ENCODE assay signal across 8 cellular contexts in genomic region chr6:31498748-31499147, GRCh38. TPM values are rescaled to one million over a fixed set of nuclear protein-coding genes. Genes with fewer than 3 reads are reported as not detected.
A peak's percentile ranks its signal among the peaks of the same experiment; 100 is the strongest.
DNase-seq lines count a peak whose midpoint lies in the region; ATAC-seq and TF ChIP-seq lines count a peak whose summit lies in the region.

No MANE protein-coding gene starts in this region.

- no peaks in the 10 kb centered on the region for H3K27me3 Mint-ChIP-seq in CD4-positive, alpha-beta memory T cell
- H3K27me3 Mint-ChIP-seq in natural killer cell (ENCODE audit: low read depth in 2 of 2), result no peaks in the 10 kb centered on the region

- peaks cover 0 to 13% of the 10 kb centered on the region in 2 donors for H3K36me3 Mint-ChIP-seq in CD4-positive, alpha-beta memory T cell
- no peaks in the 10 kb centered on the region for H3K36me3 Mint-ChIP-seq in natural killer cell

- POLR2A ChIA-PET in CD4-positive, alpha-beta memory T cell (lab: Charles Lee; ENCODE audit: partially characterized antibody), result interaction anchor here (0.6 to 7.8 kb wide), 3 partner anchors 42 to 479 kb away, joined by 6 to 152 read pairs (median 43); partner anchors contain the start of genes DDX39B and TNF

- CTCF ChIA-PET in CD4-positive, alpha-beta memory T cell (lab: Charles Lee; ENCODE audit: partially characterized antibody), result interaction anchor here (0.6 to 2.1 kb wide), 3 partner anchors 15 to 52 kb away, joined by 3 to 6 read pairs (median 3); partner anchors contain the start of gene DDX39B

- H3K4me3 ChIP-seq in CD4-positive, alpha-beta memory T cell (ENCODE audit: low read length in 2 of 2), result no peak overlapping the region
- H3K4me3 ChIP-seq in HUES64 (ENCODE audit: low read length) (peak overlapping the region; percentile 72), colonic mucosa (peak overlapping the region; percentile 68)

- no peak for DNase-seq in CD4-positive, alpha-beta memory T cell
- DNase-seq in colonic mucosa (no peak), natural killer cell (no peak), NCI-H345 (lab: John Stamatoyannopoulos, UW) (no peak), COLO829 (ENCODE audit: low spot score) (no peak), foreskin melanocyte (no peak)

- TF ChIP-seq CTCF in colonic mucosa (IDR thresholded peaks at IDR 0.05) (no peak), natural killer cell (IDR thresholded peaks at IDR 0.05) (no peak)

- ATAC-seq in natural killer cell (no peak), GM21529 (IDR thresholded peaks at IDR 0.05; ENCODE audit: unreplicated experiment) (no peak)

- H3K36me3 ChIP-seq in CD4-positive, alpha-beta memory T cell (ENCODE audit: insufficient read depth, low read length), result no peaks in the 10 kb centered on the region
- H3K36me3 ChIP-seq in HUES64 (ENCODE audit: insufficient read depth, low read length), result no peaks in the 10 kb centered on the region
- H3K36me3 ChIP-seq in colonic mucosa, result no peaks in the 10 kb centered on the region

- 2% methylated on average over 21 of the region's 21 CpGs for WGBS in HUES64

- H3K9me3 ChIP-seq in CD4-positive, alpha-beta memory T cell (ENCODE audit: control insufficient read depth in 1 of 2, low read length in 2 of 2), result no peaks in the 10 kb centered on the region
- H3K9me3 ChIP-seq in HUES64 (ENCODE audit: insufficient read depth, low read depth, low read length) (no peaks in the 10 kb centered on the region), colonic mucosa (no peaks in the 10 kb centered on the region)

- peaks cover 49 to 88% (median 63%) of the 10 kb centered on the region in 4 donors for H3K4me1 Mint-ChIP-seq in CD4-positive, alpha-beta memory T cell
- peaks cover 64 to 86% of the 10 kb centered on the region in 2 donors for H3K4me1 Mint-ChIP-seq in natural killer cell

- H3K9ac ChIP-seq in HUES64 (ENCODE audit: low read depth, low read length), result no peak overlapping the region
- H3K9ac ChIP-seq in colonic mucosa (ENCODE audit: low read depth in 2 of 2, low read length in 2 of 2), result peak overlapping the region in 1 of 2 donors; percentile 24

- intact Hi-C loops in CD4-positive, alpha-beta memory T cell (cut with micrococcal nuclease), result no loop called here
- intact Hi-C loops in colonic mucosa (cut with DNase I) (loop anchor here (10.0 kb wide), 1 partner anchor 46 kb away; the partner anchor contains the start of genes ATP6V1G2, DDX39B and NFKBIL1), natural killer cell (cut with micrococcal nuclease) (no loop called here)

- H3K27ac ChIP-seq in CD4-positive, alpha-beta memory T cell (ENCODE audit: low read depth, low read length), result peak overlapping the region; percentile 78
- no peak overlapping the region for H3K27ac ChIP-seq in HUES64 (ENCODE audit: low read depth, low read length)
- H3K27ac ChIP-seq in colonic mucosa, result no peak overlapping the region

- peaks cover 0 to 2% (median 0%) of the 10 kb centered on the region in 8 donors for H3K9me3 Mint-ChIP-seq in CD4-positive, alpha-beta memory T cell
- H3K9me3 Mint-ChIP-seq in natural killer cell, result no peaks in the 10 kb centered on the region

- no peaks in the 10 kb centered on the region for H3K27me3 ChIP-seq in CD4-positive, alpha-beta memory T cell (ENCODE audit: insufficient read depth, low read length)
- H3K27me3 ChIP-seq in HUES64 (ENCODE audit: insufficient read depth, low read length), result peaks cover 55% of the 10 kb centered on the region
- H3K27me3 ChIP-seq in colonic mucosa, result no peaks in the 10 kb centered on the region

- H3K4me3 Mint-ChIP-seq in CD4-positive, alpha-beta memory T cell, result peak overlapping the region; percentile 85 to 93 (median 89)
- H3K4me3 Mint-ChIP-seq in natural killer cell, result peak overlapping the region; percentile 96

- H3K4me1 ChIP-seq in CD4-positive, alpha-beta memory T cell (ENCODE audit: insufficient read depth, low read length), result peaks cover 50% of the 10 kb centered on the region
- H3K4me1 ChIP-seq in HUES64 (ENCODE audit: insufficient read depth, low read length) (0 out of 2 replicates have a peak, but pooled peaks cover 13% of the 10 kb centered on the region), colonic mucosa (no peaks in the 10 kb centered on the region)

- H3K27ac Mint-ChIP-seq in CD4-positive, alpha-beta memory T cell, result peak overlapping the region in 6 of 7 donors; percentile 47 to 92 (median 78)
- H3K27ac Mint-ChIP-seq in natural killer cell, result peak overlapping the region; percentile 80 to 91

RNA-seq across cellular contexts. Expression of gene MICB, which starts 0.8 kb away (rescaled TPM):
- 10 to 100 TPM; 21.4 to 26.3 TPM for total RNA-seq in CD4-positive, alpha-beta memory T cell
- 10 to 100 TPM in 1 of 2 donors, 1 to 10 TPM in 1; 8.0 to 11.5 TPM for polyA plus RNA-seq in CD4-positive, alpha-beta memory T cell
- polyA plus RNA-seq in HUES64 (2013, experiment 1 of 2), result 6.3 TPM
- polyA plus RNA-seq in HUES64 (2013, experiment 2 of 2), result 8.1 TPM
- total RNA-seq in colonic mucosa (1 to 10 TPM; 5.6 to 6.7 TPM), natural killer cell (10 to 100 TPM; 33.5 to 39.0 (median 37.6) TPM)

RNA-seq across cellular contexts. Expression of gene MCCD1, which starts 30.0 kb away (rescaled TPM):
- total RNA-seq in CD4-positive, alpha-beta memory T cell, result not detected
- not detected for polyA plus RNA-seq in CD4-positive, alpha-beta memory T cell
- polyA plus RNA-seq in HUES64 (2013, experiment 1 of 2), result not detected
- polyA plus RNA-seq in HUES64 (2013, experiment 2 of 2), result not detected
- total RNA-seq in colonic mucosa (not detected), natural killer cell (not detected)

RNA-seq across cellular contexts. Expression of gene DDX39B, which starts 43.1 kb away (rescaled TPM):
- total RNA-seq in CD4-positive, alpha-beta memory T cell, result 100 to 1,000 TPM; 729 to 737 TPM
- polyA plus RNA-seq in CD4-positive, alpha-beta memory T cell, result 10 to 100 TPM; 65.6 to 94.3 TPM
- 705 TPM for polyA plus RNA-seq in HUES64 (2013, experiment 1 of 2)
- 618 TPM for polyA plus RNA-seq in HUES64 (2013, experiment 2 of 2)
- total RNA-seq in colonic mucosa, result 100 to 1,000 TPM; 213 to 422 TPM
- total RNA-seq in natural killer cell, result 100 to 1,000 TPM; 506 to 571 (median 534) TPM

RNA-seq across cellular contexts. Expression of gene ATP6V1G2, which starts 47.7 kb away (rescaled TPM):
- total RNA-seq in CD4-positive, alpha-beta memory T cell, result 1 to 10 TPM; 6.0 to 7.2 TPM
- under 1 TPM; 0.84 to 1.00 TPM for polyA plus RNA-seq in CD4-positive, alpha-beta memory T cell
- polyA plus RNA-seq in HUES64 (2013, experiment 1 of 2), result 1.8 TPM
- 3.1 TPM for polyA plus RNA-seq in HUES64 (2013, experiment 2 of 2)
- under 1 TPM; 0.57 to 0.85 TPM for total RNA-seq in colonic mucosa
- 1 to 10 TPM; 1.0 to 2.5 (median 2.1) TPM for total RNA-seq in natural killer cell

RNA-seq across cellular contexts. Expression of gene NFKBIL1, which starts 48.7 kb away (rescaled TPM):
- total RNA-seq in CD4-positive, alpha-beta memory T cell, result 10 to 100 TPM in 1 of 2 experiments, 1 to 10 TPM in 1; 9.8 to 13.3 TPM
- 1 to 10 TPM; 5.7 to 7.4 TPM for polyA plus RNA-seq in CD4-positive, alpha-beta memory T cell
- polyA plus RNA-seq in HUES64 (2013, experiment 1 of 2), result 8.3 TPM
- polyA plus RNA-seq in HUES64 (2013, experiment 2 of 2), result 12.5 TPM
- 10 to 100 TPM; 16.1 to 18.8 TPM for total RNA-seq in colonic mucosa
- total RNA-seq in natural killer cell, result 10 to 100 TPM in 2 of 3 donors, 1 to 10 TPM in 1; 8.1 to 10.9 (median 10.7) TPM

Comparison
In these comparisons a context has a peak if more than half of its experiments do, and no peak if none do; other contexts are left out.
1. H3K4me3 ChIP-seq: peak in HUES64 (single experiment) and colonic mucosa (single experiment); none in CD4-positive, alpha-beta memory T cell (0 of 2).